9 cellular contexts compared by ENCODE assay signal in genomic region chr16:67100569-67101300, GRCh38.
DNase-seq lines count a peak whose midpoint lies in the region; ATAC-seq lines count a peak whose summit lies in the region.
"Had no signal": no experiment of that assay in that cellular context is flagged by ENCODE, and none has a peak within 500 bp of the region (broad histone marks: within the 10 kb centered on the region; RNA-seq: fewer than 3 reads in every experiment).

No MANE protein-coding gene starts in this region.

- no peak for ATAC-seq in HG03520 (IDR thresholded peaks at IDR 0.05; ENCODE audit: unreplicated experiment)
- ATAC-seq in GM21723 (IDR thresholded peaks at IDR 0.05; ENCODE audit: unreplicated experiment), result no peak
- no peak for ATAC-seq in GM18498 (IDR thresholded peaks at IDR 0.05; ENCODE audit: unreplicated experiment)

- peak; percentile 6 to 43 for DNase-seq in NCI-H524 (lab: John Stamatoyannopoulos, UW)
- no peak for DNase-seq in NCI-H524 treated with DMSO at 0.1 percent for 48 hours (lab: John Stamatoyannopoulos, UW)
- DNase-seq in NAMALWA (ENCODE audit: low spot score), result peak; percentile 62
- peak; percentile 64 for DNase-seq in dedifferentiated amniotic fluid mesenchymal stem cell (ENCODE audit: extremely low spot score)
- peak; percentile 71 for DNase-seq in pons (ENCODE audit: low spot score)
- DNase-seq: activated naive CD8-positive, alpha-beta T cell treated with anti-CD3 and anti-CD28 coated beads for 36 hours had no signal
